1 cellular context compared by ENCODE assay signal in the genomic region with DNA sequence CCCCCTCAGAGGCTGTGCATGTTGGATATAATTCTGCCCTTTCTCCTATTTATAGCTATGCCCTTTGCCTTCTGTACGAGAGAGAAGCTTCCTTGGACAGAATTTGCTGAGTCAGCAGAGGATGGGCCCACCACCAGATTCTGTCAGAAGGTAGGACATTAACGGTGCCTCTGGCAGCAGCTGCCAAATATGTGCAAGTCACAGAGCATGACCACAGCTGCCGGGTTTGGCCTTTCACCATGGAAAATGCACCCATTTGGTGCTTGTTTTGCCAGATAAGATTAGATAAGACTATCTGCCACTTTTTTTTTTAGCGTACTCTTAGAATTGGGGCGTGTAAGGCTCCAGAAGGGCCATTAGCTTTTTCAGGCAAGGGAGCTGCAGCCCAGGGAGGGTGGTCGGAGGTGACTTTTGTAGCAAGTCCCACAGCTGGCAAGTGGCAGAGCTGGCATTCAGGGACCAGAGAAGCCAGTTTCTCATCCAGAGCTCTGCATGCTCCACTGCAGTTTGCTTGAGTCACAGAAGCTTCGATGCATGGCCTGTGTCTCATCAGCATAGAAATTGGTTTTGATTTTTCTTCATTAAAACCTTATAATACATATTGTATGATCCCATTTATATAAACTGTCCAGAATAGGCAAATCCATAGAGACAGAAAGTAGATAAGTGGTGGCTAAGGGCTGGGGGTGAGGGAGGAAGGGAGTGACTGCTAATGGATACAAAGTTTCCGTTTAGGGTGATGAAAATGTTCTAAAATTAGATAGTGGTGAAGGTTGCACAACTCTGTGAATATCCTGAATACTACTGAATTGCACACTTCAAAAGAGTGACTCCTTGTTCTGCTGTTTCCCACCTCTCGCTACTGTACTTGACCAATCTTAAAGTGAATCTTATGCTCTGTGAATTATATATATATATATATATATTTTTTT.
TF ChIP-seq lines count a peak whose summit lies in the region.

No MANE protein-coding gene starts in this region.

TF ChIP-seq in K562, 482 proteins besides CTCF, POLR2A, EP300 and RAD21 (continues in another document):
- TF ChIP-seq DDX20 (tag; IDR thresholded peaks at IDR 0.05; ENCODE audit: low read depth), result no peak
- no peak for TF ChIP-seq BRD9 (IDR thresholded peaks at IDR 0.05; ENCODE audit: low read depth, partially characterized antibody)
- no peak for TF ChIP-seq RFX7 (CRISPR knock-in tag; IDR thresholded peaks at IDR 0.05)
- TF ChIP-seq TEAD1 (CRISPR knock-in tag; IDR thresholded peaks at IDR 0.05), result peak in 1 of 2 experiments; percentile 27; a peak in 1 of 4 replicates
- TF ChIP-seq ELF1 (tag; IDR thresholded peaks at IDR 0.05), result no peak
- TF ChIP-seq, protein P1, sequence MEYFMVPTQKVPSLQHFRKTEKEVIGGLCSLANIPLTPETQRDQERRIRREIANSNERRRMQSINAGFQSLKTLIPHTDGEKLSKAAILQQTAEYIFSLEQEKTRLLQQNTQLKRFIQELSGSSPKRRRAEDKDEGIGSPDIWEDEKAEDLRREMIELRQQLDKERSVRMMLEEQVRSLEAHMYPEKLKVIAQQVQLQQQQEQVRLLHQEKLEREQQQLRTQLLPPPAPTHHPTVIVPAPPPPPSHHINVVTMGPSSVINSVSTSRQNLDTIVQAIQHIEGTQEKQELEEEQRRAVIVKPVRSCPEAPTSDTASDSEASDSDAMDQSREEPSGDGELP (CRISPR knock-in tag; IDR thresholded peaks at IDR 0.05; ENCODE audit: borderline replicate concordance), result peak; percentile 55; the same call in 1 of the 2 replicates
- peak; percentile 63 for TF ChIP-seq ZNF384 (IDR thresholded peaks at IDR 0.05; ENCODE audit: low read depth, low read length)
- no peak for TF ChIP-seq ZNF780A (CRISPR knock-in tag; IDR thresholded peaks at IDR 0.05)
- TF ChIP-seq PHF21A (IDR thresholded peaks at IDR 0.05; ENCODE audit: borderline replicate concordance, low read depth), result no peak
- TF ChIP-seq MAFF (IDR thresholded peaks at IDR 0.05; ENCODE audit: low read length), result peak; percentile 100
- TF ChIP-seq, protein P2, sequence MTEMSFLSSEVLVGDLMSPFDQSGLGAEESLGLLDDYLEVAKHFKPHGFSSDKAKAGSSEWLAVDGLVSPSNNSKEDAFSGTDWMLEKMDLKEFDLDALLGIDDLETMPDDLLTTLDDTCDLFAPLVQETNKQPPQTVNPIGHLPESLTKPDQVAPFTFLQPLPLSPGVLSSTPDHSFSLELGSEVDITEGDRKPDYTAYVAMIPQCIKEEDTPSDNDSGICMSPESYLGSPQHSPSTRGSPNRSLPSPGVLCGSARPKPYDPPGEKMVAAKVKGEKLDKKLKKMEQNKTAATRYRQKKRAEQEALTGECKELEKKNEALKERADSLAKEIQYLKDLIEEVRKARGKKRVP (CRISPR knock-in tag; IDR thresholded peaks at IDR 0.05), result peak; percentile 6; the same call in 1 of the 2 replicates
- 0 out of 2 replicates have a peak, but pooled peaks have one; percentile 8 for TF ChIP-seq MYNN (IDR thresholded peaks at IDR 0.05)
- TF ChIP-seq MYNN (CRISPR knock-in tag; IDR thresholded peaks at IDR 0.05), result no peak
- no peak for TF ChIP-seq ZNF165 (CRISPR knock-in tag; IDR thresholded peaks at IDR 0.05; ENCODE audit: borderline replicate concordance)
- TF ChIP-seq, protein P3, sequence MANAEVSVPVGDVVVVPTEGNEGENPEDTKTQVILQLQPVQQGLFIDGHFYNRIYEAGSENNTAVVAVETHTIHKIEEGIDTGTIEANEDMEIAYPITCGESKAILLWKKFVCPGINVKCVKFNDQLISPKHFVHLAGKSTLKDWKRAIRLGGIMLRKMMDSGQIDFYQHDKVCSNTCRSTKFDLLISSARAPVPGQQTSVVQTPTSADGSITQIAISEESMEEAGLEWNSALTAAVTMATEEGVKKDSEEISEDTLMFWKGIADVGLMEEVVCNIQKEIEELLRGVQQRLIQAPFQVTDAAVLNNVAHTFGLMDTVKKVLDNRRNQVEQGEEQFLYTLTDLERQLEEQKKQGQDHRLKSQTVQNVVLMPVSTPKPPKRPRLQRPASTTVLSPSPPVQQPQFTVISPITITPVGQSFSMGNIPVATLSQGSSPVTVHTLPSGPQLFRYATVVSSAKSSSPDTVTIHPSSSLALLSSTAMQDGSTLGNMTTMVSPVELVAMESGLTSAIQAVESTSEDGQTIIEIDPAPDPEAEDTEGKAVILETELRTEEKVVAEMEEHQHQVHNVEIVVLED (CRISPR knock-in tag; IDR thresholded peaks at IDR 0.05), result no peak
- TF ChIP-seq C11orf30 (IDR thresholded peaks at IDR 0.05; ENCODE audit: low read depth), result peak; percentile 99
- no peak for TF ChIP-seq GATAD2A (IDR thresholded peaks at IDR 0.05)
- TF ChIP-seq GTF2E2 (tag; IDR thresholded peaks at IDR 0.05), result no peak
- no peak for TF ChIP-seq ZNF274 (IDR thresholded peaks at IDR 0.05; ENCODE audit: borderline replicate concordance, low read depth, low read length)
- no peak for TF ChIP-seq STAT5B (CRISPR knock-in tag; IDR thresholded peaks at IDR 0.05)
- no peak for TF ChIP-seq PCBP1 (IDR thresholded peaks at IDR 0.05; ENCODE audit: low read depth, low read length, poor library complexity, severe bottlenecking)
- no peak for TF ChIP-seq SMC3 (conservative IDR thresholded peaks at IDR 0.05; ENCODE audit: insufficient read depth, low read depth, low read length)
- TF ChIP-seq ZNF586 (CRISPR knock-in tag; conservative IDR thresholded peaks at IDR 0.05), result no peak
- TF ChIP-seq ZNF785 (CRISPR knock-in tag; IDR thresholded peaks at IDR 0.05), result no peak
- TF ChIP-seq, protein P4, sequence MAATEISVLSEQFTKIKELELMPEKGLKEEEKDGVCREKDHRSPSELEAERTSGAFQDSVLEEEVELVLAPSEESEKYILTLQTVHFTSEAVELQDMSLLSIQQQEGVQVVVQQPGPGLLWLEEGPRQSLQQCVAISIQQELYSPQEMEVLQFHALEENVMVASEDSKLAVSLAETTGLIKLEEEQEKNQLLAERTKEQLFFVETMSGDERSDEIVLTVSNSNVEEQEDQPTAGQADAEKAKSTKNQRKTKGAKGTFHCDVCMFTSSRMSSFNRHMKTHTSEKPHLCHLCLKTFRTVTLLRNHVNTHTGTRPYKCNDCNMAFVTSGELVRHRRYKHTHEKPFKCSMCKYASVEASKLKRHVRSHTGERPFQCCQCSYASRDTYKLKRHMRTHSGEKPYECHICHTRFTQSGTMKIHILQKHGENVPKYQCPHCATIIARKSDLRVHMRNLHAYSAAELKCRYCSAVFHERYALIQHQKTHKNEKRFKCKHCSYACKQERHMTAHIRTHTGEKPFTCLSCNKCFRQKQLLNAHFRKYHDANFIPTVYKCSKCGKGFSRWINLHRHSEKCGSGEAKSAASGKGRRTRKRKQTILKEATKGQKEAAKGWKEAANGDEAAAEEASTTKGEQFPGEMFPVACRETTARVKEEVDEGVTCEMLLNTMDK (IDR thresholded peaks at IDR 0.05; ENCODE audit: borderline replicate concordance, insufficient read depth, low read depth, low read length, poor library complexity, severe bottlenecking), result no peak
- no peak for TF ChIP-seq ELF2 (CRISPR knock-in tag; IDR thresholded peaks at IDR 0.05)
- 0 out of 2 replicates have a peak, but pooled peaks have one; percentile 14 for TF ChIP-seq KLF16 (IDR thresholded peaks at IDR 0.05)
- TF ChIP-seq, protein P5, sequence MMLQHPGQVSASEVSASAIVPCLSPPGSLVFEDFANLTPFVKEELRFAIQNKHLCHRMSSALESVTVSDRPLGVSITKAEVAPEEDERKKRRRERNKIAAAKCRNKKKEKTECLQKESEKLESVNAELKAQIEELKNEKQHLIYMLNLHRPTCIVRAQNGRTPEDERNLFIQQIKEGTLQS (IDR thresholded peaks at IDR 0.05), result peak; percentile 52; the same call in 1 of the 2 replicates
- TF ChIP-seq, protein P5 (CRISPR knock-in tag; conservative IDR thresholded peaks at IDR 0.05), result no peak
- TF ChIP-seq CEBPG (CRISPR knock-in tag; IDR thresholded peaks at IDR 0.05), result peak; percentile 52; the same call in 1 of the 2 replicates
- peak; percentile 84 to 86 for TF ChIP-seq CEBPG (tag; conservative IDR thresholded peaks at IDR 0.05 in 1 of 2, IDR thresholded peaks at IDR 0.05 in 1 of 2)
- no peak for TF ChIP-seq HNRNPUL1 (IDR thresholded peaks at IDR 0.05; ENCODE audit: low read length)
- TF ChIP-seq DMBX1 (CRISPR knock-in tag; IDR thresholded peaks at IDR 0.05; ENCODE audit: borderline replicate concordance), result no peak
- peak; percentile 88 for TF ChIP-seq ZKSCAN1 (IDR thresholded peaks at IDR 0.05; ENCODE audit: low read depth, low read length)
- TF ChIP-seq, protein P6, sequence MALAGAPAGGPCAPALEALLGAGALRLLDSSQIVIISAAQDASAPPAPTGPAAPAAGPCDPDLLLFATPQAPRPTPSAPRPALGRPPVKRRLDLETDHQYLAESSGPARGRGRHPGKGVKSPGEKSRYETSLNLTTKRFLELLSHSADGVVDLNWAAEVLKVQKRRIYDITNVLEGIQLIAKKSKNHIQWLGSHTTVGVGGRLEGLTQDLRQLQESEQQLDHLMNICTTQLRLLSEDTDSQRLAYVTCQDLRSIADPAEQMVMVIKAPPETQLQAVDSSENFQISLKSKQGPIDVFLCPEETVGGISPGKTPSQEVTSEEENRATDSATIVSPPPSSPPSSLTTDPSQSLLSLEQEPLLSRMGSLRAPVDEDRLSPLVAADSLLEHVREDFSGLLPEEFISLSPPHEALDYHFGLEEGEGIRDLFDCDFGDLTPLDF (CRISPR knock-in tag; IDR thresholded peaks at IDR 0.05), result no peak
- TF ChIP-seq CBFB (CRISPR knock-in tag; IDR thresholded peaks at IDR 0.05), result no peak
- TF ChIP-seq PHF20 (IDR thresholded peaks at IDR 0.05; ENCODE audit: partially characterized antibody), result no peak
- no peak for TF ChIP-seq ZNF561 (CRISPR knock-in tag; conservative IDR thresholded peaks at IDR 0.05)
- TF ChIP-seq, protein P7, sequence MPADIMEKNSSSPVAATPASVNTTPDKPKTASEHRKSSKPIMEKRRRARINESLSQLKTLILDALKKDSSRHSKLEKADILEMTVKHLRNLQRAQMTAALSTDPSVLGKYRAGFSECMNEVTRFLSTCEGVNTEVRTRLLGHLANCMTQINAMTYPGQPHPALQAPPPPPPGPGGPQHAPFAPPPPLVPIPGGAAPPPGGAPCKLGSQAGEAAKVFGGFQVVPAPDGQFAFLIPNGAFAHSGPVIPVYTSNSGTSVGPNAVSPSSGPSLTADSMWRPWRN (IDR thresholded peaks at IDR 0.05; ENCODE audit: low read depth), result 0 out of 2 replicates have a peak, but pooled peaks have one; percentile 7
- no peak for TF ChIP-seq BCL6 (CRISPR knock-in tag; IDR thresholded peaks at IDR 0.05)
- TF ChIP-seq, protein P8, sequence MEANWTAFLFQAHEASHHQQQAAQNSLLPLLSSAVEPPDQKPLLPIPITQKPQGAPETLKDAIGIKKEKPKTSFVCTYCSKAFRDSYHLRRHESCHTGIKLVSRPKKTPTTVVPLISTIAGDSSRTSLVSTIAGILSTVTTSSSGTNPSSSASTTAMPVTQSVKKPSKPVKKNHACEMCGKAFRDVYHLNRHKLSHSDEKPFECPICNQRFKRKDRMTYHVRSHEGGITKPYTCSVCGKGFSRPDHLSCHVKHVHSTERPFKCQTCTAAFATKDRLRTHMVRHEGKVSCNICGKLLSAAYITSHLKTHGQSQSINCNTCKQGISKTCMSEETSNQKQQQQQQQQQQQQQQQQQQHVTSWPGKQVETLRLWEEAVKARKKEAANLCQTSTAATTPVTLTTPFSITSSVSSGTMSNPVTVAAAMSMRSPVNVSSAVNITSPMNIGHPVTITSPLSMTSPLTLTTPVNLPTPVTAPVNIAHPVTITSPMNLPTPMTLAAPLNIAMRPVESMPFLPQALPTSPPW (CRISPR knock-in tag; IDR thresholded peaks at IDR 0.05), result peak; percentile 45; the same call in 1 of the 2 replicates
- no peak for TF ChIP-seq HOXB6 (CRISPR knock-in tag; IDR thresholded peaks at IDR 0.05; ENCODE audit: borderline replicate concordance)
